In the genomic region with DNA sequence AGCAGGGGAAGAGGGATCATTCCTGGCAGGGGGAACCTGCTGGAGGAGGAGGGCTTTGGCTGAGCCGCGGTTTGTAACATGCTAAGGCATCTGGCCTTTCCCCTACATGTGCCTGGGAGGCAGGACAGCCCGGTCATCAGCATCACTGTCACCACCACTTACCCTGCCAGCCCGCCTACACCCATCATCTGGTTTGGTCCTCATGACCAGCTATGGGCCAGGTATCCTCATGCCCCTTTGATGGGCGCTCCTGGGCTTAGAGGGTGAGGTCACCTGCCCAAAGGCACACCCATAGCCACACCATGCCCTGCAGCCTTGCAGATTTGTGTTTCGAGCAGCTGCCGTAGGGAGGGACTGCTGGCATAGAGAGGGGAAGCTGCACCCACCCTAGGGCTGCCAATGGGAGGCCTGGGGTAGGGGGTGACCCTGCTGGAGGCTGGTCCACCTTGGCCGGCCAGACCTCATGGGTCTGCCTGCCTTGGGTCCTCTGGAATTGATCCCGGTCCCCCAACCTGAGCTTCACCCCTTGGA, we compare ENCODE assay signal across 2 cellular contexts.
TF ChIP-seq lines count a peak whose summit lies in the region.

No MANE protein-coding gene starts in this region.

TF ChIP-seq in SK-N-SH, 30 proteins besides CTCF, POLR2A, EP300 and RAD21 (continued from another document):
- TF ChIP-seq, protein P1, sequence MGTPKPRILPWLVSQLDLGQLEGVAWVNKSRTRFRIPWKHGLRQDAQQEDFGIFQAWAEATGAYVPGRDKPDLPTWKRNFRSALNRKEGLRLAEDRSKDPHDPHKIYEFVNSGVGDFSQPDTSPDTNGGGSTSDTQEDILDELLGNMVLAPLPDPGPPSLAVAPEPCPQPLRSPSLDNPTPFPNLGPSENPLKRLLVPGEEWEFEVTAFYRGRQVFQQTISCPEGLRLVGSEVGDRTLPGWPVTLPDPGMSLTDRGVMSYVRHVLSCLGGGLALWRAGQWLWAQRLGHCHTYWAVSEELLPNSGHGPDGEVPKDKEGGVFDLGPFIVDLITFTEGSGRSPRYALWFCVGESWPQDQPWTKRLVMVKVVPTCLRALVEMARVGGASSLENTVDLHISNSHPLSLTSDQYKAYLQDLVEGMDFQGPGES (IDR thresholded peaks at IDR 0.05; ENCODE audit: low read depth, low read length) = no peak
- TF ChIP-seq ELF1 (IDR thresholded peaks at IDR 0.05) = no peak
- TF ChIP-seq NFIC (IDR thresholded peaks at IDR 0.05; ENCODE audit: borderline replicate concordance) = no peak
- TF ChIP-seq, protein P2, sequence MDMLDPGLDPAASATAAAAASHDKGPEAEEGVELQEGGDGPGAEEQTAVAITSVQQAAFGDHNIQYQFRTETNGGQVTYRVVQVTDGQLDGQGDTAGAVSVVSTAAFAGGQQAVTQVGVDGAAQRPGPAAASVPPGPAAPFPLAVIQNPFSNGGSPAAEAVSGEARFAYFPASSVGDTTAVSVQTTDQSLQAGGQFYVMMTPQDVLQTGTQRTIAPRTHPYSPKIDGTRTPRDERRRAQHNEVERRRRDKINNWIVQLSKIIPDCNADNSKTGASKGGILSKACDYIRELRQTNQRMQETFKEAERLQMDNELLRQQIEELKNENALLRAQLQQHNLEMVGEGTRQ (IDR thresholded peaks at IDR 0.05; ENCODE audit: borderline replicate concordance, low read depth, low read length) = no peak
- no peak for TF ChIP-seq FOXJ3 (CRISPR knock-in tag; IDR thresholded peaks at IDR 0.05)
- no peak for TF ChIP-seq YY1 (IDR thresholded peaks at IDR 0.05; ENCODE audit: low read depth)
- TF ChIP-seq EZH2phosphoT487 (IDR thresholded peaks at IDR 0.05; ENCODE audit: borderline replicate concordance, low read depth) = no peak
- no peak for TF ChIP-seq POLR2AphosphoS5 (IDR thresholded peaks at IDR 0.05; ENCODE audit: low read depth, low read length)

TF ChIP-seq in SK-N-SH treated with all-trans-retinoic acid at 6 μM for 48 hours, 23 proteins besides CTCF, POLR2A, EP300 and RAD21 (continued from another document):
- TF ChIP-seq, protein P3, sequence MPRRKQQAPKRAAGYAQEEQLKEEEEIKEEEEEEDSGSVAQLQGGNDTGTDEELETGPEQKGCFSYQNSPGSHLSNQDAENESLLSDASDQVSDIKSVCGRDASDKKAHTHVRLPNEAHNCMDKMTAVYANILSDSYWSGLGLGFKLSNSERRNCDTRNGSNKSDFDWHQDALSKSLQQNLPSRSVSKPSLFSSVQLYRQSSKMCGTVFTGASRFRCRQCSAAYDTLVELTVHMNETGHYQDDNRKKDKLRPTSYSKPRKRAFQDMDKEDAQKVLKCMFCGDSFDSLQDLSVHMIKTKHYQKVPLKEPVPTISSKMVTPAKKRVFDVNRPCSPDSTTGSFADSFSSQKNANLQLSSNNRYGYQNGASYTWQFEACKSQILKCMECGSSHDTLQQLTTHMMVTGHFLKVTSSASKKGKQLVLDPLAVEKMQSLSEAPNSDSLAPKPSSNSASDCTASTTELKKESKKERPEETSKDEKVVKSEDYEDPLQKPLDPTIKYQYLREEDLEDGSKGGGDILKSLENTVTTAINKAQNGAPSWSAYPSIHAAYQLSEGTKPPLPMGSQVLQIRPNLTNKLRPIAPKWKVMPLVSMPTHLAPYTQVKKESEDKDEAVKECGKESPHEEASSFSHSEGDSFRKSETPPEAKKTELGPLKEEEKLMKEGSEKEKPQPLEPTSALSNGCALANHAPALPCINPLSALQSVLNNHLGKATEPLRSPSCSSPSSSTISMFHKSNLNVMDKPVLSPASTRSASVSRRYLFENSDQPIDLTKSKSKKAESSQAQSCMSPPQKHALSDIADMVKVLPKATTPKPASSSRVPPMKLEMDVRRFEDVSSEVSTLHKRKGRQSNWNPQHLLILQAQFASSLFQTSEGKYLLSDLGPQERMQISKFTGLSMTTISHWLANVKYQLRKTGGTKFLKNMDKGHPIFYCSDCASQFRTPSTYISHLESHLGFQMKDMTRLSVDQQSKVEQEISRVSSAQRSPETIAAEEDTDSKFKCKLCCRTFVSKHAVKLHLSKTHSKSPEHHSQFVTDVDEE (CRISPR knock-in tag; IDR thresholded peaks at IDR 0.05) = no peak
- TF ChIP-seq ESRRG (CRISPR knock-in tag; IDR thresholded peaks at IDR 0.05) (no peak), ISL1 (CRISPR knock-in tag; IDR thresholded peaks at IDR 0.05) (no peak), CSDC2 (CRISPR knock-in tag; IDR thresholded peaks at IDR 0.05) (no peak), ARNTL (CRISPR knock-in tag; IDR thresholded peaks at IDR 0.05; ENCODE audit: borderline replicate concordance, low read depth) (no peak), ZC3H10 (CRISPR knock-in tag; IDR thresholded peaks at IDR 0.05) (no peak), PPARA (CRISPR knock-in tag; IDR thresholded peaks at IDR 0.05; ENCODE audit: borderline replicate concordance) (no peak)
- TF ChIP-seq, protein P4, sequence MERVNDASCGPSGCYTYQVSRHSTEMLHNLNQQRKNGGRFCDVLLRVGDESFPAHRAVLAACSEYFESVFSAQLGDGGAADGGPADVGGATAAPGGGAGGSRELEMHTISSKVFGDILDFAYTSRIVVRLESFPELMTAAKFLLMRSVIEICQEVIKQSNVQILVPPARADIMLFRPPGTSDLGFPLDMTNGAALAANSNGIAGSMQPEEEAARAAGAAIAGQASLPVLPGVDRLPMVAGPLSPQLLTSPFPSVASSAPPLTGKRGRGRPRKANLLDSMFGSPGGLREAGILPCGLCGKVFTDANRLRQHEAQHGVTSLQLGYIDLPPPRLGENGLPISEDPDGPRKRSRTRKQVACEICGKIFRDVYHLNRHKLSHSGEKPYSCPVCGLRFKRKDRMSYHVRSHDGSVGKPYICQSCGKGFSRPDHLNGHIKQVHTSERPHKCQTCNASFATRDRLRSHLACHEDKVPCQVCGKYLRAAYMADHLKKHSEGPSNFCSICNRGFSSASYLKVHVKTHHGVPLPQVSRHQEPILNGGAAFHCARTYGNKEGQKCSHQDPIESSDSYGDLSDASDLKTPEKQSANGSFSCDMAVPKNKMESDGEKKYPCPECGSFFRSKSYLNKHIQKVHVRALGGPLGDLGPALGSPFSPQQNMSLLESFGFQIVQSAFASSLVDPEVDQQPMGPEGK (CRISPR knock-in tag; IDR thresholded peaks at IDR 0.05; ENCODE audit: borderline replicate concordance) = no peak
- TF ChIP-seq, protein P5, sequence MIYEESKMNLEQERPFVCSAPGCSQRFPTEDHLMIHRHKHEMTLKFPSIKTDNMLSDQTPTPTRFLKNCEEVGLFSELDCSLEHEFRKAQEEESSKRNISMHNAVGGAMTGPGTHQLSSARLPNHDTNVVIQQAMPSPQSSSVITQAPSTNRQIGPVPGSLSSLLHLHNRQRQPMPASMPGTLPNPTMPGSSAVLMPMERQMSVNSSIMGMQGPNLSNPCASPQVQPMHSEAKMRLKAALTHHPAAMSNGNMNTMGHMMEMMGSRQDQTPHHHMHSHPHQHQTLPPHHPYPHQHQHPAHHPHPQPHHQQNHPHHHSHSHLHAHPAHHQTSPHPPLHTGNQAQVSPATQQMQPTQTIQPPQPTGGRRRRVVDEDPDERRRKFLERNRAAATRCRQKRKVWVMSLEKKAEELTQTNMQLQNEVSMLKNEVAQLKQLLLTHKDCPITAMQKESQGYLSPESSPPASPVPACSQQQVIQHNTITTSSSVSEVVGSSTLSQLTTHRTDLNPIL (CRISPR knock-in tag; IDR thresholded peaks at IDR 0.05; ENCODE audit: low read depth) = no peak
TF ChIP-seq in SK-N-SH treated with all-trans-retinoic acid at 6 μM for 48 hours: peak in this region for 0.
